39 cellular contexts compared by ENCODE assay signal in the genomic region with DNA sequence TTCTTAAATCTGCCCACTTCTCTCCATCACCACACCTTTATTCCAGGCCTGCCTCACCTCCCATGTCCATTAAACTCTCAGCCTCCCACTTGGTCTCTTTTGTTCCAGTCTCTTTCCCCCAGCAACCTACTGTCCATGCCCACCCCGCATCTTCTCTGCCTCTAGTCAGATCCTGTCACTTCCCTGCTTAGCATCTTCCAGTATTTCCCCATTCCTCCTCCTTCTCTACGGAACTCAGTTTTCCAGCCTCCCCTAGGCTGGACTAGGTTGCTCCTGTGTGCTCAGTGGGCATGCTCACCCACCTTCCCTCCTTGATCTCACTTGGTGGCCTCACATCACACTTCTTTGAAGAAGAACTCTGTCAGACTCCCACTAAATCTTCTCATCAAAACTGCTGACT.
"Had no signal": no experiment of that assay in that cellular context is flagged by ENCODE, and none has a peak within 500 bp of the region (broad histone marks: within the 10 kb centered on the region; RNA-seq: fewer than 3 reads in every experiment).

No MANE protein-coding gene starts in this region.

- H3K36me3 Mint-ChIP-seq: activated naive CD4-positive, alpha-beta T cell treated with anti-CD3 and anti-CD28 coated beads, Interleukin-2, amount 10 ng/mL, durations not matched to agents 7 days and 5 days; activated naive CD4-positive, alpha-beta T cell treated with anti-CD3 and anti-CD28 coated beads, Interleukin-2, amount 50 U/mL, for 24 hours; activated naive CD4-positive, alpha-beta T cell treated with anti-CD3 and anti-CD28 coated beads, Interleukin-2, amount 50 U/mL, for 72 hours; activated naive CD8-positive, alpha-beta T cell; activated naive CD8-positive, alpha-beta T cell treated with anti-CD3 and anti-CD28 coated beads for 36 hours; activated naive CD8-positive, alpha-beta T cell treated with anti-CD3 and anti-CD28 coated beads, Interleukin-2, amount 10 ng/mL, durations not matched to agents 7 days and 5 days; brain had no signal

- H3K4me1 Mint-ChIP-seq: activated naive CD4-positive, alpha-beta T cell treated with anti-CD3 and anti-CD28 coated beads, Interleukin-2, amount 10 ng/mL, durations not matched to agents 7 days and 5 days; activated naive CD4-positive, alpha-beta T cell treated with anti-CD3 and anti-CD28 coated beads, Interleukin-2, amount 50 U/mL, for 24 hours; activated naive CD8-positive, alpha-beta T cell treated with anti-CD3 and anti-CD28 coated beads for 36 hours; activated naive CD8-positive, alpha-beta T cell treated with anti-CD3 and anti-CD28 coated beads, Interleukin-2, amount 10 ng/mL, durations not matched to agents 7 days and 5 days; activated naive CD8-positive, alpha-beta T cell treated with anti-CD3 and anti-CD28 coated beads, Interleukin-2, amount 50 U/mL, for 24 hours; activated T-helper 17 cell treated with anti-CD3 and anti-CD28 coated beads, Interleukin-2, amount 50 U/mL, for 72 hours; central memory CD8-positive, alpha-beta T cell had no signal

- ATAC-seq: activated naive CD4-positive, alpha-beta T cell treated with anti-CD3 and anti-CD28 coated beads, Interleukin-2, amount 50 U/mL, for 72 hours; activated naive CD8-positive, alpha-beta T cell treated with anti-CD3 and anti-CD28 coated beads, Interleukin-2, amount 50 U/mL, for 24 hours; activated T-cell treated with anti-CD3 and anti-CD28 coated beads, Interleukin-2, amount 50 U/mL, for 4 hours; activated T-cell treated with anti-CD3 and anti-CD28 coated beads, Interleukin-2, amount 50 U/mL, for 72 hours; activated T-helper 17 cell treated with anti-CD3 and anti-CD28 coated beads, Interleukin-2, amount 50 U/mL, for 72 hours; body of pancreas had no signal

- H3K27ac ChIP-seq: adrenal gland, ascending aorta, body of pancreas, brain microvascular endothelial cell, breast epithelium, cardiac muscle cell had no signal

- FAIRE-seq: bronchial epithelial cell had no signal

- H3K27ac Mint-ChIP-seq: activated naive CD4-positive, alpha-beta T cell treated with anti-CD3 and anti-CD28 coated beads for 36 hours; activated naive CD4-positive, alpha-beta T cell treated with anti-CD3 and anti-CD28 coated beads, Interleukin-2, amount 10 ng/mL, durations not matched to agents 7 days and 5 days; activated naive CD4-positive, alpha-beta T cell treated with anti-CD3 and anti-CD28 coated beads, Interleukin-2, amount 50 U/mL, for 24 hours; activated naive CD4-positive, alpha-beta T cell treated with anti-CD3 and anti-CD28 coated beads, Interleukin-2, amount 50 U/mL, for 72 hours; activated naive CD8-positive, alpha-beta T cell; activated naive CD8-positive, alpha-beta T cell treated with anti-CD3 and anti-CD28 coated beads for 36 hours; activated naive CD8-positive, alpha-beta T cell treated with anti-CD3 and anti-CD28 coated beads, Interleukin-2, amount 10 ng/mL, durations not matched to agents 7 days and 5 days; activated naive CD8-positive, alpha-beta T cell treated with anti-CD3 and anti-CD28 coated beads, Interleukin-2, amount 50 U/mL, for 24 hours; activated T-cell treated with anti-CD3 and anti-CD28 coated beads, Interleukin-2, amount 50 U/mL, for 24 hours; activated T-cell treated with anti-CD3 and anti-CD28 coated beads, Interleukin-2, amount 50 U/mL, for 72 hours; activated T-helper 1 cell treated with anti-CD3 and anti-CD28 coated beads, Interleukin-12 subunit alpha, Interleukin-12 subunit beta, Interleukin-2, Interleukin-4 antibody, amounts not matched to agents 30 ng/mL and 10 ng/mL and 1 ng/mL, durations not matched to agents 14 hours and 24 hours and 36 hours; activated T-helper 17 cell treated with anti-CD3 and anti-CD28 coated beads, Interleukin-2, amount 50 U/mL, for 72 hours; activated T-helper 2 cell treated with anti-CD3 and anti-CD28 coated beads, Interferon-gamma antibody, Interleukin-2, Interleukin-4, amounts not matched to agents 10 μg/mL and 5 μg/mL and 100 μg/mL, durations not matched to agents 14 hours and 24 hours and 36 hours; brain had no signal

- H3K9me3 ChIP-seq: adrenal gland, ascending aorta, breast epithelium had no signal

- H3K27me3 ChIP-seq: adrenal gland, ascending aorta, body of pancreas, brain microvascular endothelial cell, breast epithelium, cardiac muscle cell had no signal

- H3K4me3 Mint-ChIP-seq: activated naive CD4-positive, alpha-beta T cell treated with anti-CD3 and anti-CD28 coated beads for 36 hours; activated naive CD4-positive, alpha-beta T cell treated with anti-CD3 and anti-CD28 coated beads, Interleukin-2, amount 10 ng/mL, durations not matched to agents 7 days and 5 days; activated naive CD4-positive, alpha-beta T cell treated with anti-CD3 and anti-CD28 coated beads, Interleukin-2, amount 50 U/mL, for 24 hours; activated naive CD8-positive, alpha-beta T cell; activated naive CD8-positive, alpha-beta T cell treated with anti-CD3 and anti-CD28 coated beads for 36 hours; activated naive CD8-positive, alpha-beta T cell treated with anti-CD3 and anti-CD28 coated beads, Interleukin-2, amount 10 ng/mL, durations not matched to agents 7 days and 5 days; activated naive CD8-positive, alpha-beta T cell treated with anti-CD3 and anti-CD28 coated beads, Interleukin-2, amount 50 U/mL, for 24 hours; activated T-cell treated with anti-CD3 and anti-CD28 coated beads, Interleukin-2, amount 50 U/mL, for 24 hours; activated T-cell treated with anti-CD3 and anti-CD28 coated beads, Interleukin-2, amount 50 U/mL, for 4 hours; activated T-cell treated with anti-CD3 and anti-CD28 coated beads, Interleukin-2, amount 50 U/mL, for 72 hours; activated T-helper 1 cell treated with anti-CD3 and anti-CD28 coated beads, Interleukin-12 subunit alpha, Interleukin-12 subunit beta, Interleukin-2, Interleukin-4 antibody, amounts not matched to agents 30 ng/mL and 10 ng/mL and 1 ng/mL, durations not matched to agents 14 hours and 24 hours and 36 hours; activated T-helper 17 cell treated with anti-CD3 and anti-CD28 coated beads, Interleukin-2, amount 50 U/mL, for 72 hours; brain; central memory CD8-positive, alpha-beta T cell had no signal

- DNase-seq: activated effector memory CD4-positive, alpha-beta T cell treated with anti-CD3 and anti-CD28 coated beads, Interleukin-2, amount 50 U/mL, for 16 hours; activated effector memory CD4-positive, alpha-beta T cell treated with Interleukin-2 at 50 U/mL for 16 hours; activated gamma-delta T cell; activated gamma-delta T cell treated with Interleukin-2 at 50 U/mL for 16 hours; activated naive CD4-positive, alpha-beta T cell; activated naive CD4-positive, alpha-beta T cell treated with anti-CD3 and anti-CD28 coated beads for 36 hours; activated naive CD4-positive, alpha-beta T cell treated with anti-CD3 and anti-CD28 coated beads, Interleukin-2, amount 10 ng/mL, durations not matched to agents 7 days and 5 days; activated naive CD4-positive, alpha-beta T cell treated with anti-CD3 and anti-CD28 coated beads, Interleukin-2, amount 50 U/mL, for 16 hours; activated naive CD4-positive, alpha-beta T cell treated with Interleukin-2 at 50 U/mL for 16 hours; activated naive CD8-positive, alpha-beta T cell treated with anti-CD3 and anti-CD28 coated beads for 36 hours; activated naive CD8-positive, alpha-beta T cell treated with anti-CD3 and anti-CD28 coated beads, Interleukin-2, amount 10 ng/mL, durations not matched to agents 7 days and 5 days; activated naive CD8-positive, alpha-beta T cell treated with anti-CD3 and anti-CD28 coated beads, Interleukin-2, amount 50 U/mL, for 24 hours; activated T-cell treated with anti-CD3 and anti-CD28 coated beads, Interleukin-2, amount 50 U/mL, for 1 hour; activated T-cell treated with anti-CD3 and anti-CD28 coated beads, Interleukin-2, amount 50 U/mL, for 24 hours; activated T-cell treated with anti-CD3 and anti-CD28 coated beads, Interleukin-2, amount 50 U/mL, for 4 hours; activated T-cell treated with anti-CD3 and anti-CD28 coated beads, Interleukin-2, amount 50 U/mL, for 48 hours; activated T-cell treated with anti-CD3 and anti-CD28 coated beads, Interleukin-2, amount 50 U/mL, for 72 hours; adrenal gland; amniotic stem cell; amygdala; anterior cingulate cortex; aorta; body of pancreas; brain microvascular endothelial cell; caudate nucleus; central memory CD4-positive, alpha-beta T cell; cerebellar nuclear complex had no signal

- H3K4me3 ChIP-seq: adrenal gland, ascending aorta, body of pancreas, breast epithelium, cardiac muscle cell had no signal

- H3K4me1 ChIP-seq: adrenal gland, ascending aorta, body of pancreas, breast epithelium had no signal

- H3K36me3 ChIP-seq: adrenal gland, ascending aorta, brain microvascular endothelial cell, breast epithelium, cardiac muscle cell had no signal

- H3K9me3 Mint-ChIP-seq: activated naive CD4-positive, alpha-beta T cell treated with anti-CD3 and anti-CD28 coated beads for 36 hours; activated naive CD4-positive, alpha-beta T cell treated with anti-CD3 and anti-CD28 coated beads, Interleukin-2, amount 10 ng/mL, durations not matched to agents 7 days and 5 days; activated naive CD4-positive, alpha-beta T cell treated with anti-CD3 and anti-CD28 coated beads, Interleukin-2, amount 50 U/mL, for 72 hours; activated naive CD8-positive, alpha-beta T cell treated with anti-CD3 and anti-CD28 coated beads, Interleukin-2, amount 50 U/mL, for 24 hours; activated T-cell treated with anti-CD3 and anti-CD28 coated beads, Interleukin-2, amount 50 U/mL, for 24 hours; activated T-helper 17 cell treated with anti-CD3 and anti-CD28 coated beads, Interleukin-2, amount 50 U/mL, for 72 hours; central memory CD8-positive, alpha-beta T cell had no signal
